ENCODE assay signal across 1 cellular context in the genomic region with DNA sequence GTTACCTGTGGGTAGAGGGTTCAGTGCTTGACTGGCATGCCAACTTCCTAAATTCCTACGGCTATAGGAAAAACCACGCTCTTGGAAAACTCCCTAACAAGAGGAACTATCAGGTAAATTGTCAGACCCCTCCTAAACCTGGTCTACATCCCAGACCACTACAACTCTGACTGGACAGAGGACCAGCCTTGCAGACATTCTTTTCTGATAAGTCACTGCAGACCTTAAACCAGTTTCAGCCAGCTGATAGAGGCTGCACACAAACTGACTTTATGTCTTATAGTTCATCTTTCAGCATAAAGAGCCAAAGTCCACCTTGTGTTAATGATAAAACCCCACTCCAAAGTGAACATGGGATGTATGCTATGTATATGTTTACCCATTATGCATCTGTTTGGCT.
TF ChIP-seq lines count a peak whose summit lies in the region.

No MANE protein-coding gene starts in this region.

TF ChIP-seq in IMR-90, 13 proteins besides CTCF, POLR2A, EP300 and RAD21 (continued from another document):
- TF ChIP-seq, protein P1, sequence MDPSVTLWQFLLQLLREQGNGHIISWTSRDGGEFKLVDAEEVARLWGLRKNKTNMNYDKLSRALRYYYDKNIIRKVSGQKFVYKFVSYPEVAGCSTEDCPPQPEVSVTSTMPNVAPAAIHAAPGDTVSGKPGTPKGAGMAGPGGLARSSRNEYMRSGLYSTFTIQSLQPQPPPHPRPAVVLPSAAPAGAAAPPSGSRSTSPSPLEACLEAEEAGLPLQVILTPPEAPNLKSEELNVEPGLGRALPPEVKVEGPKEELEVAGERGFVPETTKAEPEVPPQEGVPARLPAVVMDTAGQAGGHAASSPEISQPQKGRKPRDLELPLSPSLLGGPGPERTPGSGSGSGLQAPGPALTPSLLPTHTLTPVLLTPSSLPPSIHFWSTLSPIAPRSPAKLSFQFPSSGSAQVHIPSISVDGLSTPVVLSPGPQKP (IDR thresholded peaks at IDR 0.05; ENCODE audit: borderline replicate concordance, low read depth, low read length), result no peak
- no peak for TF ChIP-seq RCOR1 (IDR thresholded peaks at IDR 0.05; ENCODE audit: insufficient replicate concordance, low read length)
